In the genomic region with DNA sequence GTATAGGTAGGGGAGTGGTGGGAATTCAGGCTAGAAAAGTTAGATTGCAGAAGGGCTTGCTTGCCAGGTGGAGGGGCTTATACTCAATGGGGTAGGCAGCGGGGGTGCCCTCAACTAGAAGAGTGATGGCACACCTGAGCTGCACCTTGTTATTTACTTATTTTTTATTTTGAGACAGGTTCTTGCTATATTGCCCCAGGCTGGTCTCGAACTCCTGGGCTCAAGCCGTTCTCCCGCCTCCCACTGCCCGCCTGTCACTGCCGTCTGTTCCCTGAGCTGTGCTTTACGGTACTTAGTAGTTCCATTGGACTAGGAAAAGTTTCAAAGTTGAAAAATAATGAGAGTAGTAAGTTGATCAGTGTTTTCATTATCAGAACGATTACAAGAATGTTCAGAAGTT, we compare ENCODE assay signal across 8 cellular contexts. TPM values are rescaled to one million over a fixed set of nuclear protein-coding genes. Genes with fewer than 3 reads are reported as not detected.
DNase-seq lines count a peak whose midpoint lies in the region; ATAC-seq and TF ChIP-seq lines count a peak whose summit lies in the region.

No MANE protein-coding gene starts in this region.

- H3K27me3 ChIP-seq in CD8-positive, alpha-beta T cell (ENCODE audit: insufficient read depth, low read length) = no peaks in the 10 kb centered on the region
- H3K27me3 ChIP-seq in effector memory CD4-positive, alpha-beta T cell (replicated peaks; ENCODE audit: control insufficient read depth, insufficient read depth, low read length, poor library complexity, severe bottlenecking) = no peaks in the 10 kb centered on the region
- no peaks in the 10 kb centered on the region for H3K27me3 ChIP-seq in neuronal stem cell (ENCODE audit: control insufficient read depth in 3 of 3, insufficient read depth in 3 of 3, low read depth in 1 of 3, low read length in 3 of 3)

- H3K23ac ChIP-seq in neuronal stem cell (ENCODE audit: low read depth, low read length, poor library complexity) = no peak overlapping the region

- CTCF ChIA-PET in CD8-positive, alpha-beta T cell (lab: Charles Lee) = interaction anchor here (0.6 kb wide), 1 partner anchor 91 kb away, joined by 3 read pairs; no protein-coding TSS in a partner anchor

- H2BK12ac ChIP-seq in neuronal stem cell (ENCODE audit: low read length) = no peak overlapping the region

- no peak overlapping the region for H3K4ac ChIP-seq in neuronal stem cell (ENCODE audit: low read length)

- intact Hi-C loops in CD8-positive, alpha-beta T cell (cut with DNase I, micrococcal nuclease) = loop anchor here (2.0 to 5.0 kb wide), 6 partner anchors 41 to 484 kb away; a partner anchor contains a TSS
- intact Hi-C loops in lower leg skin (cut with DNase I; ENCODE audit: low total_unique reads) = no loop called here

- H2AK5ac ChIP-seq in neuronal stem cell (ENCODE audit: low read depth, low read length) = no peak overlapping the region

- no peak overlapping the region for H2AFZ ChIP-seq in neuronal stem cell (ENCODE audit: low read length)

- H3K9me3 Mint-ChIP-seq in CD8-positive, alpha-beta T cell = no peaks in the 10 kb centered on the region

- H3K27me3 Mint-ChIP-seq in CD8-positive, alpha-beta T cell (ENCODE audit: low read depth) = no peaks in the 10 kb centered on the region

- H4K91ac ChIP-seq in neuronal stem cell (ENCODE audit: low read depth, low read length, poor library complexity) = no peak overlapping the region

- peaks cover 34% of the 10 kb centered on the region for H3K4me1 ChIP-seq in CD8-positive, alpha-beta T cell (ENCODE audit: insufficient read depth, low read length)
- peaks cover 23% of the 10 kb centered on the region for H3K4me1 ChIP-seq in effector memory CD4-positive, alpha-beta T cell (ENCODE audit: control insufficient read depth, insufficient read depth, low read length, poor library complexity, severe bottlenecking)
- peaks cover 0 to 17% of the 10 kb centered on the region in 2 donors for H3K4me1 ChIP-seq in neuronal stem cell (ENCODE audit: control insufficient read depth in 2 of 2, insufficient read depth in 1 of 2, low read depth in 1 of 2, low read length in 2 of 2)

- no peak for TF ChIP-seq CTCF in CD8-positive, alpha-beta T cell (IDR thresholded peaks at IDR 0.05)
- TF ChIP-seq CTCF in NB4 (IDR thresholded peaks at IDR 0.05; ENCODE audit: low read depth, low read length) (no peak), lower leg skin (IDR thresholded peaks at IDR 0.05) (no peak)

- no peak for ATAC-seq in CD8-positive, alpha-beta T cell
- ATAC-seq in GM19463 (IDR thresholded peaks at IDR 0.05; ENCODE audit: unreplicated experiment) (no peak), GM18858 (IDR thresholded peaks at IDR 0.05; ENCODE audit: unreplicated experiment) (no peak)

- POLR2A ChIA-PET in CD8-positive, alpha-beta T cell (lab: Charles Lee) = interaction anchor here (0.6 kb wide), 1 partner anchor 200 kb away, joined by 4 read pairs; no protein-coding TSS in a partner anchor

- peak overlapping the region; percentile 83 for H3K4me3 Mint-ChIP-seq in CD8-positive, alpha-beta T cell

- no peak overlapping the region for H2BK15ac ChIP-seq in neuronal stem cell (ENCODE audit: low read length)

- H3K9ac ChIP-seq in neuronal stem cell (ENCODE audit: low read depth, low read length, poor library complexity) = no peak overlapping the region

- H2BK5ac ChIP-seq in neuronal stem cell (ENCODE audit: low read length) = no peak overlapping the region

- H3K18ac ChIP-seq in neuronal stem cell (ENCODE audit: low read length) = no peak overlapping the region

- H3K27ac ChIP-seq in CD8-positive, alpha-beta T cell (ENCODE audit: low read depth, low read length) = no peak overlapping the region
- peak overlapping the region; percentile 94 for H3K27ac ChIP-seq in effector memory CD4-positive, alpha-beta T cell (ENCODE audit: insufficient read depth, low read length, poor library complexity, severe bottlenecking)
- H3K27ac ChIP-seq in neuronal stem cell (replicated peaks; ENCODE audit: low read length) = no peak overlapping the region

- no peaks in the 10 kb centered on the region for H3K79me1 ChIP-seq in neuronal stem cell (ENCODE audit: low read depth, low read length)

- H3K4me1 Mint-ChIP-seq in CD8-positive, alpha-beta T cell (ENCODE audit: low read depth) = peaks cover 63% of the 10 kb centered on the region

- peaks cover 27% of the 10 kb centered on the region for H3K36me3 Mint-ChIP-seq in CD8-positive, alpha-beta T cell

- no peaks in the 10 kb centered on the region for H3K9me3 ChIP-seq in CD8-positive, alpha-beta T cell (ENCODE audit: low read length)
- no peaks in the 10 kb centered on the region for H3K9me3 ChIP-seq in effector memory CD4-positive, alpha-beta T cell (ENCODE audit: control insufficient read depth, low read length)
- no peaks in the 10 kb centered on the region for H3K9me3 ChIP-seq in neuronal stem cell (replicated peaks in 1 of 2; ENCODE audit: control insufficient read depth in 2 of 2, insufficient read depth in 1 of 2, low read depth in 1 of 2, low read length in 2 of 2)

- DNase-seq in CD8-positive, alpha-beta T cell = no peak
- DNase-seq in NB4 (ENCODE audit: low read depth) (no peak), neuronal stem cell (ENCODE audit: low spot score) (no peak), NCI-H2227 (lab: John Stamatoyannopoulos, UW; ENCODE audit: unreplicated experiment) (no peak), lower leg skin (ENCODE audit: low spot score in 2 of 2) (no peak)
- no peak for DNase-seq in effector memory CD4-positive, alpha-beta T cell

- no peak for TF ChIP-seq POLR2A in NB4 (IDR thresholded peaks at IDR 0.05; ENCODE audit: extremely low read depth, insufficient read length)
- TF ChIP-seq POLR2A in lower leg skin (IDR thresholded peaks at IDR 0.05) = no peak

- peak overlapping the region; percentile 66 for H3K4me3 ChIP-seq in CD8-positive, alpha-beta T cell (ENCODE audit: low read depth, low read length)
- H3K4me3 ChIP-seq in NB4 (ENCODE audit: low read depth, low read length) = peak overlapping the region; percentile 94
- H3K4me3 ChIP-seq in effector memory CD4-positive, alpha-beta T cell (ENCODE audit: insufficient read depth, low read depth, low read length, poor library complexity, severe bottlenecking) = peak overlapping the region; percentile 86
- H3K4me3 ChIP-seq in neuronal stem cell (ENCODE audit: low read length in 2 of 2) = peak overlapping the region in 1 of 2 donors; percentile 75
- no peak overlapping the region for H3K4me3 ChIP-seq in lower leg skin (ENCODE audit: low read depth, poor library complexity, severe bottlenecking)

- no peaks in the 10 kb centered on the region for H3K36me3 ChIP-seq in CD8-positive, alpha-beta T cell (ENCODE audit: insufficient read depth, low read length)
- peaks cover 4% of the 10 kb centered on the region for H3K36me3 ChIP-seq in effector memory CD4-positive, alpha-beta T cell (ENCODE audit: control insufficient read depth, insufficient read depth, low read length)
- H3K36me3 ChIP-seq in neuronal stem cell (replicated peaks in 1 of 2; ENCODE audit: control insufficient read depth in 2 of 2, insufficient read depth in 2 of 2, low read length in 2 of 2) = peaks cover 0 to 45% of the 10 kb centered on the region in 2 donors

- H3K4me2 ChIP-seq in neuronal stem cell (ENCODE audit: insufficient read depth, low read length, poor library complexity, severe bottlenecking) = peak overlapping the region; percentile 29

- H3K27ac Mint-ChIP-seq in CD8-positive, alpha-beta T cell = peak overlapping the region; percentile 93

- no peak overlapping the region for H2BK120ac ChIP-seq in neuronal stem cell (ENCODE audit: low read depth, low read length)

- no peak overlapping the region for H4K8ac ChIP-seq in neuronal stem cell (ENCODE audit: low read depth, low read length)

- no peak overlapping the region for H3K14ac ChIP-seq in neuronal stem cell (ENCODE audit: low read length)

- no CpG with 5 or more reads among the region's 8 CpGs for WGBS in neuronal stem cell (ENCODE audit: extremely low coverage in 2 of 2, insufficient read length in 2 of 2, insufficient replicate concordance in 1 of 2), 2 donors
- WGBS in lower leg skin, 2 donors = 28 to 66% methylated on average over 8 of the region's 8 CpGs

RNA-seq across cellular contexts. Expression of a gene that starts 2.0 kb away (rescaled TPM):
- 10 to 100 TPM; 54.5 to 55.8 TPM for total RNA-seq in CD8-positive, alpha-beta T cell
- polyA plus RNA-seq in neuronal stem cell (2013, experiment 1 of 2) = 9.8 TPM
- polyA plus RNA-seq in neuronal stem cell (2013, experiment 2 of 2) = 10.2 TPM
- 10 to 100 TPM; 29.0 to 63.4 (median 37.8) TPM for total RNA-seq in lower leg skin
